In genomic region chr2:152627010-152627957, GRCh38 we compare ENCODE assay signal across 9 cellular contexts.
A peak's percentile ranks its signal among the peaks of the same experiment; 100 is the strongest.
DNase-seq lines count a peak whose midpoint lies in the region; ATAC-seq, FAIRE-seq and TF ChIP-seq lines count a peak whose summit lies in the region.
"Had no signal": no experiment of that assay in that cellular context is flagged by ENCODE, and none has a peak within 500 bp of the region (broad histone marks: within the 10 kb centered on the region; RNA-seq: fewer than 3 reads in every experiment).

No MANE protein-coding gene starts in this region.

- no peak overlapping the region for H3K4me2 ChIP-seq in K562 (ENCODE audit: insufficient read depth, low read length)

- intact Hi-C loops in K562 (cut with micrococcal nuclease) = loop anchor here (1.0 to 5.0 kb wide), 2 partner anchors 65 to 437 kb away; no protein-coding TSS in a partner anchor

- TF ChIP-seq POLR2A in K562 (conservative IDR thresholded peaks at IDR 0.05) = no peak

- H3K9ac ChIP-seq in K562 (ENCODE audit: insufficient read depth in 1 of 2, low read depth in 2 of 2, low read length in 2 of 2) = no peak overlapping the region

- in situ Hi-C loops in K562 (cut with MboI) = loop anchor here (5.0 kb wide), 1 partner anchor 585 kb away; no protein-coding TSS in a partner anchor

- H3K36me3 Mint-ChIP-seq in activated T-cell treated with anti-CD3 and anti-CD28 coated beads, Interleukin-2, amount 50 U/mL, for 72 hours (ENCODE audit: insufficient read depth in 2 of 2) = no peaks in the 10 kb centered on the region
- H3K36me3 Mint-ChIP-seq in T-helper 17 cell (ENCODE audit: low read depth) = peaks cover 3% of the 10 kb centered on the region

- H3K9me1 ChIP-seq in K562 (ENCODE audit: control insufficient read depth, insufficient read depth, low read length) = no peaks in the 10 kb centered on the region

- peaks cover 9 to 11% of the 10 kb centered on the region in 2 experiments; a peak in 4 of 5 replicates for H3K27me3 ChIP-seq in K562 (ENCODE audit: control insufficient read depth in 2 of 2, insufficient read depth in 2 of 2, low read length in 2 of 2)

- no peaks in the 10 kb centered on the region for H3K27me3 Mint-ChIP-seq in activated T-cell treated with anti-CD3 and anti-CD28 coated beads, Interleukin-2, amount 50 U/mL, for 72 hours (ENCODE audit: low read depth)
- peaks cover 34% of the 10 kb centered on the region for H3K27me3 Mint-ChIP-seq in T-helper 17 cell

- BruUV-seq in K562 (replicated peaks; lab: Mats Ljungman, UMichigan) = no TSS peak

- H3K79me2 ChIP-seq in K562 (ENCODE audit: control insufficient read depth, insufficient read depth, low read length) = no peaks in the 10 kb centered on the region

- no peak for FAIRE-seq in K562 (lab: Jason Lieb, UNC)

- no peaks in the 10 kb centered on the region for H3K9me3 Mint-ChIP-seq in activated T-cell treated with anti-CD3 and anti-CD28 coated beads, Interleukin-2, amount 50 U/mL, for 72 hours

- no peaks in the 10 kb centered on the region for H3K4me1 Mint-ChIP-seq in activated T-cell treated with anti-CD3 and anti-CD28 coated beads, Interleukin-2, amount 50 U/mL, for 72 hours (ENCODE audit: low read depth)
- peaks cover 10% of the 10 kb centered on the region for H3K4me1 Mint-ChIP-seq in T-helper 17 cell

- no peaks in the 10 kb centered on the region; a peak in 1 of 5 replicates for H3K4me1 ChIP-seq in K562 (replicated peaks in 1 of 2; ENCODE audit: control insufficient read depth in 2 of 2, insufficient read depth in 2 of 2, low read length in 2 of 2)

- no peak for TF ChIP-seq EP300 in K562 (IDR thresholded peaks at IDR 0.05; ENCODE audit: low read length)

- no peak overlapping the region for H3K4me3 Mint-ChIP-seq in activated T-cell treated with anti-CD3 and anti-CD28 coated beads, Interleukin-2, amount 50 U/mL, for 72 hours
- no peak overlapping the region for H3K4me3 Mint-ChIP-seq in T-helper 17 cell

- H3K9me3 ChIP-seq in K562 (replicated peaks; ENCODE audit: control insufficient read depth, insufficient read depth, low read depth, low read length) = no peaks in the 10 kb centered on the region
- no peaks in the 10 kb centered on the region for H3K9me3 ChIP-seq in T-helper 17 cell (ENCODE audit: control insufficient read depth, low read length, poor library complexity, severe bottlenecking)

- no peak overlapping the region for H2AFZ ChIP-seq in K562 (ENCODE audit: low read depth, low read length)

- no peak overlapping the region for H3K4me3 ChIP-seq in K562
- H3K4me3 ChIP-seq: SK-N-MC had no signal

- no peak overlapping the region for H3K27ac Mint-ChIP-seq in activated T-cell treated with anti-CD3 and anti-CD28 coated beads, Interleukin-2, amount 50 U/mL, for 72 hours
- no peak overlapping the region for H3K27ac Mint-ChIP-seq in T-helper 17 cell

- CTCF ChIA-PET in K562 (lab: Yijun Ruan, JAX; ENCODE audit: low intra/inter-chr PET ratio) = interaction anchor here (0.9 to 3.1 kb wide), 4 partner anchors 8 to 590 kb away, joined by 3 to 25 read pairs (median 6); no protein-coding TSS in a partner anchor

- TF ChIP-seq CTCF in K562 (IDR thresholded peaks at IDR 0.05 in 2 of 3, conservative IDR thresholded peaks at IDR 0.05 in 1 of 3; ENCODE audit: insufficient read depth in 2 of 3, low read depth in 1 of 3, low read length in 3 of 3) = peak; percentile 43 to 73 (median 57); a peak in 4 of 6 replicates

- ATAC-seq in K562 (peak; percentile 83), left lobe of liver (peak; percentile 69), T-helper 17 cell (no peak), GM21390 (IDR thresholded peaks at IDR 0.05; ENCODE audit: unreplicated experiment) (no peak)
- ATAC-seq in activated T-cell treated with anti-CD3 and anti-CD28 coated beads, Interleukin-2, amount 50 U/mL, for 72 hours (replicated peaks in 1 of 2) = no peak

- peak; percentile 4 for DNase-seq in GDM1 (lab: John Stamatoyannopoulos, UW)
- peak; percentile 20 for DNase-seq in HT-29 (ENCODE audit: low spot score)
- DNase-seq in K562 (ENCODE audit: extremely low read depth in 1 of 4, low spot score in 3 of 4) = peak in 3 of 4 experiments; percentile 30 to 38 (median 33)
- no peak for DNase-seq in left lobe of liver (ENCODE audit: low spot score)
- DNase-seq in activated T-cell treated with anti-CD3 and anti-CD28 coated beads, Interleukin-2, amount 50 U/mL, for 72 hours = no peak
- no peak for DNase-seq in T-helper 17 cell
- no peak for DNase-seq in NCI-H524 treated with DMSO at 0.1 percent for 48 hours (lab: John Stamatoyannopoulos, UW)

- WGBS in K562 (ENCODE audit: insufficient coverage, low coverage, missing lambda C conversion rate) = under 1% methylated on average over 4 of the region's 4 CpGs

- no peaks in the 10 kb centered on the region for H4K20me1 ChIP-seq in K562 (replicated peaks; ENCODE audit: control insufficient read depth, insufficient read depth, low read length)

- no peak overlapping the region for H3K27ac ChIP-seq in K562 (ENCODE audit: extremely low read depth, low read depth, low read length)
- H3K27ac ChIP-seq: SK-N-MC had no signal

- TF ChIP-seq RAD21 in K562 (CRISPR knock-in tag; conservative IDR thresholded peaks at IDR 0.05 in 1 of 2, IDR thresholded peaks at IDR 0.05 in 1 of 2) = peak; percentile 86 to 91

- POLR2A ChIA-PET in K562 (lab: Yijun Ruan, JAX) = no interaction called here

- H3K36me3 ChIP-seq in K562 (ENCODE audit: control insufficient read depth, insufficient read depth, low read length) = no peaks in the 10 kb centered on the region

TF ChIP-seq in K562, 482 proteins besides CTCF, POLR2A, EP300 and RAD21:
- TF ChIP-seq U2AF2 (optimal IDR thresholded peaks at IDR 0.05; ENCODE audit: low read depth, low read length) (no peak), DEAF1 (CRISPR knock-in tag; IDR thresholded peaks at IDR 0.05) (peak; percentile 75), BCOR (IDR thresholded peaks at IDR 0.05) (no peak), SMC3 (conservative IDR thresholded peaks at IDR 0.05; ENCODE audit: insufficient read depth, low read depth, low read length) (0 out of 2 replicates have a peak, but pooled peaks have one; percentile 24), BDP1 (IDR thresholded peaks at IDR 0.05; ENCODE audit: insufficient read depth, insufficient read length) (no peak)

Comparison
In these comparisons a context has a peak if more than half of its experiments do, and no peak if none do; other contexts are left out.
1. DNase-seq: peak in GDM1 (single experiment), HT-29 (single experiment) and K562 (3 of 4); none in left lobe of liver (single experiment), activated T-cell treated with anti-CD3 and anti-CD28 coated beads, Interleukin-2, amount 50 U/mL, for 72 hours (0 of 2), T-helper 17 cell (0 of 3) and NCI-H524 treated with DMSO at 0.1 percent for 48 hours (single experiment).
2. ATAC-seq: peak in K562 (single experiment) and left lobe of liver (single experiment); none in activated T-cell treated with anti-CD3 and anti-CD28 coated beads, Interleukin-2, amount 50 U/mL, for 72 hours (0 of 2), T-helper 17 cell (single experiment) and GM21390 (single experiment).